In the genomic region with DNA sequence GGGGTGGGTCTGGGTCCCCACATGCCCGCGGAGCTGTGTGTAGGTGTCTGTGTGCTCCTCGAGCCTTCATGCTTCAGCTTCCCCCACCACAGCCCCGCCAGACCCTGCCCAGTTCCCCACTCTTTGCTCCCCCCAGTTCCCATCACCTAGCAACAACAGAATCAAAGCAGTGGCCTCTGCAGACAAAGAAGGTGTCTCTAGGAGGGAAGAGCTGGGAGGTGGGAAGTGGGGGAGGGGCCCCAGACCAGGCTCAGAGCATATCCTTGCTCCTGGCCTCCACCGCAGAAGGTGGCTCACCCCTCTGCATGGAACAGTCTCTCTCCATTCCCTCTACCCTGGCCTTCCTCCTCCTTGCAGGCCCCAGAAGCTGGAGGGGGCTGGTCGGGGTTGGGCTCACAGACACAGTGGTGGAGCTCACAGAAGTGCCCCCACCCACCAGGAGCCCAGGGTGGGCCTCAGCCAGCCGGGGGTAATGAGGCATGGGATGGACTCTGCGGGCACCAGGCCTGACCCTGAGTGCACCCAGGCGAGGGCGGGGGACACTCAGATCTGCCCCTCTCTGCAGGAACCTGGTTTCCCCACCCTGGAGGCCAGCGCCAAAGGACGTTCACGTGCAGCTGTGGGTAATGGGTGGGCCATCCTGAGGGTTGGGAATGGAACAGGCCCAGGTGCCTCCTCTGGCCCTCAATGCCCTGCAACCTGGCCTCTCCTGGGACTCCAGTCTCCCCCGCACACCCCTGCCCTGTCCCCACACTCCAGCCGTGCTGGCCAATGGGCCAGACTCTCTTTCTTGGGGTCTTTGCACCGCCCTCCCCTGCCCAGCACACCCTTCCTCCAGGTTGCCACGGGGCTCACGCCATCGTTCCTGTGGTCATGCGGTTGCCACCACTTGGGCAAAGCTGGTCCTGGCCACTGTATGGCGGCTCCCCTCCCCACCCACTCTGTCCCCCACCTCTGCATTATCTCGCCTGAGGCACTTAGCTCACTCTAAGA, we compare ENCODE assay signal across 13 cellular contexts. TPM values are rescaled to one million over a fixed set of nuclear protein-coding genes. Genes with fewer than 3 reads are reported as not detected.
DNase-seq lines count a peak whose midpoint lies in the region; ATAC-seq and TF ChIP-seq lines count a peak whose summit lies in the region.
"Had no signal": no experiment of that assay in that cellular context is flagged by ENCODE, and none has a peak within 500 bp of the region (broad histone marks: within the 10 kb centered on the region; RNA-seq: fewer than 3 reads in every experiment).

No MANE protein-coding gene starts in this region.

- 87 to 100% methylated on average over 9 to 22 of the region's 22 CpGs for WGBS in endodermal cell (ENCODE audit: insufficient coverage in 1 of 2, insufficient read length in 1 of 2), 2 experiments

- H3K4me1 ChIP-seq in endodermal cell (ENCODE audit: control insufficient read depth, insufficient read depth, low read length): peaks cover 5% of the 10 kb centered on the region
- H3K4me1 ChIP-seq: foreskin keratinocyte, upper lobe of right lung had no signal

- H3K4me1 Mint-ChIP-seq in endodermal cell: peaks cover 23% of the 10 kb centered on the region
- H3K4me1 Mint-ChIP-seq: central memory CD8-positive, alpha-beta T cell had no signal

- H3K36me3 Mint-ChIP-seq in endodermal cell (ENCODE audit: low read depth): no peaks in the 10 kb centered on the region

- DNase-seq in NCI-H345 (lab: John Stamatoyannopoulos, UW) (peak; percentile 47), NCI-H345 treated with DMSO at 0.1 percent for 48 hours (lab: John Stamatoyannopoulos, UW; ENCODE audit: unreplicated experiment) (no peak), NCI-H1417 treated with DMSO at 0.1 percent for 48 hours (lab: John Stamatoyannopoulos, UW) (peak; percentile 96), endodermal cell (peak; percentile 73), retina (peak; percentile 65), nucleus accumbens (lab: John Stamatoyannopoulos, UW) (no peak), SW 1271 (lab: John Stamatoyannopoulos, UW) (no peak)
- DNase-seq: activated T-cell treated with anti-CD3 and anti-CD28 coated beads, Interleukin-2, amount 50 U/mL, for 4 hours; foreskin keratinocyte; mammary epithelial cell; upper lobe of right lung had no signal

- H3K36me3 ChIP-seq in endodermal cell (ENCODE audit: control insufficient read depth, insufficient read depth, low read length): no peaks in the 10 kb centered on the region
- H3K36me3 ChIP-seq: upper lobe of right lung had no signal

- ATAC-seq in HG03442 (IDR thresholded peaks at IDR 0.05; ENCODE audit: unreplicated experiment): no peak
- ATAC-seq: foreskin keratinocyte, upper lobe of right lung had no signal

- H3K9me3 Mint-ChIP-seq in endodermal cell: no peaks in the 10 kb centered on the region
- H3K9me3 Mint-ChIP-seq: activated T-cell treated with anti-CD3 and anti-CD28 coated beads, Interleukin-2, amount 50 U/mL, for 4 hours; central memory CD8-positive, alpha-beta T cell had no signal

- no peak overlapping the region for H3K4me3 ChIP-seq in endodermal cell (ENCODE audit: low read length)
- H3K4me3 ChIP-seq: upper lobe of right lung had no signal

- H3K27me3 Mint-ChIP-seq in endodermal cell (ENCODE audit: insufficient read depth): peaks cover 1% of the 10 kb centered on the region

- H3K27ac Mint-ChIP-seq in endodermal cell: peak overlapping the region; percentile 2

- H3K27me3 ChIP-seq in endodermal cell (ENCODE audit: control insufficient read depth, insufficient read depth, low read length, poor library complexity, severe bottlenecking): no peaks in the 10 kb centered on the region
- H3K27me3 ChIP-seq: upper lobe of right lung had no signal

- TF ChIP-seq CTCF in endodermal cell (conservative IDR thresholded peaks at IDR 0.05): no peak

- H3K9ac ChIP-seq in endodermal cell (ENCODE audit: extremely low read depth, low read length, poor library complexity, severe bottlenecking): no peak overlapping the region

- no peak overlapping the region for H3K4me3 Mint-ChIP-seq in endodermal cell
- H3K4me3 Mint-ChIP-seq: activated T-cell treated with anti-CD3 and anti-CD28 coated beads, Interleukin-2, amount 50 U/mL, for 4 hours; central memory CD8-positive, alpha-beta T cell had no signal

- H3K9me3 ChIP-seq in endodermal cell (ENCODE audit: control insufficient read depth, low read length): no peaks in the 10 kb centered on the region
- H3K9me3 ChIP-seq: upper lobe of right lung had no signal

- peak overlapping the region; percentile 77 for H3K27ac ChIP-seq in endodermal cell (ENCODE audit: low read depth, low read length)
- H3K27ac ChIP-seq: foreskin keratinocyte, upper lobe of right lung had no signal

RNA-seq across cellular contexts. Expression of a gene that starts 53.4 kb away (rescaled TPM):
- total RNA-seq in endodermal cell: 10 to 100 TPM; 22.9 TPM
- 18.2 TPM for polyA plus RNA-seq in endodermal cell (2013, experiment 1 of 2)
- 15.9 TPM for polyA plus RNA-seq in endodermal cell (2013, experiment 2 of 2)

Comparison
In these comparisons a context has a peak if more than half of its experiments do, and no peak if none do; other contexts are left out.
1. DNase-seq: peak in NCI-H345 (single experiment), NCI-H1417 treated with DMSO at 0.1 percent for 48 hours (single experiment), endodermal cell (single experiment) and retina (single experiment); none in NCI-H345 treated with DMSO at 0.1 percent for 48 hours (single experiment), nucleus accumbens (0 of 56) and SW 1271 (0 of 2).